Comparison of ENCODE assay signal across 8 cellular contexts in the genomic region with DNA sequence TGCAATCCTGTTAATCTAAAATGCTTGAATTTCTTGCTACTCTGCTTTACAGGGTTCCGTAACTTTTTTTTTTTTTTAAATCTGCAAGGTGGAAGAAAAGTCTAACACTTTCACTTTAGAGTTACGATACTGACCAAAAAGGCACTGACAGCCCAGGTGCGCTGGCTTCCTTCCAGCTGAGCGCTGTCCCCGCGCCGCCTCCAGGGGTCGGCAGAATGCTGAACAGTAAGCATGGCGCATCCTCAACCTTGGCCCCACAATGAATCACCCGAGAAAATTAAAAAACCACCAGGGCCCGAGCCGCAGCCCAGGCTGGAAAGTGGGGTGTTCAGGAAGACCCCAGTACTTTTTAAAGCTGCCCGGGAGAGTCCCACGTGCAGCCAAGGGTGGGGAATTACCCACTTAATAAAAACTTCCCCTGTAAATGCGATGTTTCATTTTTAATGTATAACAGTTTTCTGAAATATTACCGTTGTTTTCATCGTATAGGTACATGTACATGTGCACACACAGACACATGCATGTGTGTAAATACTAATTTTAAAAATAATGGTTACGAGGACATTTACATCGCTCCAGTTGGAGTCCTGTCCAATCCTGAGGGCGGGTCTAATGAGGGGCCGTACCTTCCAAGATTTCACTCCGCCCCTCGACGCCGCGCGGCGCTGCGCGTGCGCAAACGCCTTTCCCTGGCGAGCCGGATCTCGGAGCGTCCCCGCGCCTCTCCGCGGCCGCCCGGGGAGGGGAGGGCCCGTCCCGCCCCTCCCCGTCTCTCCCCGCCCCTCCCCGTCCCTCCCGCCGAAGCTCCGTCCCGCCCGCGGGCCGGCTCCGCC. TPM values are rescaled to one million over a fixed set of nuclear protein-coding genes. Genes with fewer than 3 reads are reported as not detected.
DNase-seq lines count a peak whose midpoint lies in the region; ATAC-seq, FAIRE-seq and TF ChIP-seq lines count a peak whose summit lies in the region.

No MANE protein-coding gene starts in this region.

- H3K27ac Mint-ChIP-seq in GM23338 = peak overlapping the region; percentile 90
- peak overlapping the region; percentile 87 to 97 (median 97) for H3K27ac Mint-ChIP-seq in naive thymus-derived CD4-positive, alpha-beta T cell
- peak overlapping the region; percentile 87 for H3K27ac Mint-ChIP-seq in stimulated activated effector memory CD8-positive, alpha-beta T cell treated with anti-CD3 and anti-CD28 coated beads, Interleukin-12 subunit alpha, Interleukin-12 subunit beta, amount 100 ng/mL, for 72 hours

- no peaks in the 10 kb centered on the region for H3K36me3 Mint-ChIP-seq in GM23338 (ENCODE audit: low read depth)
- no peaks in the 10 kb centered on the region for H3K36me3 Mint-ChIP-seq in naive thymus-derived CD4-positive, alpha-beta T cell
- H3K36me3 Mint-ChIP-seq in stimulated activated effector memory CD8-positive, alpha-beta T cell treated with anti-CD3 and anti-CD28 coated beads, Interleukin-12 subunit alpha, Interleukin-12 subunit beta, amount 100 ng/mL, for 72 hours = no peaks in the 10 kb centered on the region

- H3K4me2 ChIP-seq in DOHH2 (ENCODE audit: low read length) (peak overlapping the region; percentile 84), GM23338 (peak overlapping the region; percentile 91), Karpas-422 (ENCODE audit: low read depth, low read length, poor library complexity, severe bottlenecking) (peak overlapping the region; percentile 90), fibroblast of lung (ENCODE audit: extremely low read depth, insufficient read depth, low read length) (peak overlapping the region; percentile 83)

- H4K20me1 ChIP-seq in DOHH2 (ENCODE audit: control insufficient read depth, insufficient read depth, low read depth, low read length) (peaks cover 11% of the 10 kb centered on the region; the same call in 1 of the 2 replicates), GM23338 (replicated peaks; ENCODE audit: insufficient read depth) (peaks cover 20% of the 10 kb centered on the region), Karpas-422 (ENCODE audit: insufficient read depth, low read depth, low read length) (no peaks in the 10 kb centered on the region), fibroblast of lung (ENCODE audit: control insufficient read depth, extremely low read depth, insufficient read depth, low read length) (no peaks in the 10 kb centered on the region)

- H3K4me3 ChIP-seq in DOHH2 (ENCODE audit: low read length) (peak overlapping the region; percentile 97), GM23338 (peak overlapping the region; percentile 90), Karpas-422 (ENCODE audit: low read length) (peak overlapping the region; percentile 88), fibroblast of lung (replicated peaks in 1 of 4; ENCODE audit: control extremely low read depth in 1 of 4, insufficient read depth in 1 of 4, low read depth in 3 of 4, low read length in 4 of 4) (peak overlapping the region; percentile 87 to 99 (median 92))
- H3K4me3 ChIP-seq in naive thymus-derived CD4-positive, alpha-beta T cell (ENCODE audit: low read length) = peak overlapping the region; percentile 89

- H3K79me2 ChIP-seq in DOHH2 (ENCODE audit: control insufficient read depth, low read length) (peaks cover 41% of the 10 kb centered on the region), GM23338 (replicated peaks; ENCODE audit: insufficient read depth) (peaks cover 38% of the 10 kb centered on the region), Karpas-422 (ENCODE audit: low read length) (peaks cover 40% of the 10 kb centered on the region), fibroblast of lung (ENCODE audit: control insufficient read depth, insufficient read depth, low read length) (peaks cover 18% of the 10 kb centered on the region)

- H3K27me3 ChIP-seq in DOHH2 (ENCODE audit: control insufficient read depth, low read length) (0 out of 2 replicates have a peak, but pooled peaks cover 1% of the 10 kb centered on the region), GM23338 (ENCODE audit: insufficient read depth) (no peaks in the 10 kb centered on the region), Karpas-422 (ENCODE audit: low read length) (no peaks in the 10 kb centered on the region), fibroblast of lung (ENCODE audit: control insufficient read depth, insufficient read depth, low read length) (no peaks in the 10 kb centered on the region)
- H3K27me3 ChIP-seq in naive thymus-derived CD4-positive, alpha-beta T cell (ENCODE audit: control insufficient read depth in 2 of 2, insufficient read depth in 2 of 2, low read length in 2 of 2) = no peaks in the 10 kb centered on the region

- H3K4me1 Mint-ChIP-seq in GM23338 = peaks cover 10% of the 10 kb centered on the region; the same call in 2 of the 3 replicates
- peaks cover 3 to 39% (median 19%) of the 10 kb centered on the region in 7 donors for H3K4me1 Mint-ChIP-seq in naive thymus-derived CD4-positive, alpha-beta T cell
- peaks cover 8% of the 10 kb centered on the region for H3K4me1 Mint-ChIP-seq in stimulated activated effector memory CD8-positive, alpha-beta T cell treated with anti-CD3 and anti-CD28 coated beads, Interleukin-12 subunit alpha, Interleukin-12 subunit beta, amount 100 ng/mL, for 72 hours

- peaks cover 14% of the 10 kb centered on the region for H3K36me3 ChIP-seq in DOHH2 (ENCODE audit: control insufficient read depth, low read length)
- H3K36me3 ChIP-seq in GM23338 (ENCODE audit: insufficient read depth) = no peaks in the 10 kb centered on the region; the same call in 1 of the 2 replicates
- no peaks in the 10 kb centered on the region for H3K36me3 ChIP-seq in Karpas-422 (ENCODE audit: insufficient read depth, low read length)
- H3K36me3 ChIP-seq in fibroblast of lung (ENCODE audit: control insufficient read depth, insufficient read depth, low read length) = no peaks in the 10 kb centered on the region
- peaks cover 0 to 8% (median 0%) of the 10 kb centered on the region in 3 experiments for H3K36me3 ChIP-seq in naive thymus-derived CD4-positive, alpha-beta T cell (ENCODE audit: control insufficient read depth in 2 of 3, insufficient read depth in 3 of 3, low read length in 3 of 3)

- peak overlapping the region; percentile 88 for H3K4me3 Mint-ChIP-seq in GM23338
- peak overlapping the region; percentile 92 to 99 (median 97) for H3K4me3 Mint-ChIP-seq in naive thymus-derived CD4-positive, alpha-beta T cell
- peak overlapping the region; percentile 89 for H3K4me3 Mint-ChIP-seq in stimulated activated effector memory CD8-positive, alpha-beta T cell treated with anti-CD3 and anti-CD28 coated beads, Interleukin-12 subunit alpha, Interleukin-12 subunit beta, amount 100 ng/mL, for 72 hours

- H3K9me3 ChIP-seq in DOHH2 (ENCODE audit: control insufficient read depth, insufficient read depth, low read length) = no peaks in the 10 kb centered on the region
- no peaks in the 10 kb centered on the region for H3K9me3 ChIP-seq in Karpas-422 (ENCODE audit: low read length)
- H3K9me3 ChIP-seq in fibroblast of lung (ENCODE audit: control insufficient read depth, insufficient read depth, low read depth, low read length) = no peaks in the 10 kb centered on the region
- no peaks in the 10 kb centered on the region for H3K9me3 ChIP-seq in naive thymus-derived CD4-positive, alpha-beta T cell (ENCODE audit: control insufficient read depth in 2 of 3, low read length in 3 of 3)

- peak overlapping the region; percentile 87 for H3K9ac ChIP-seq in Karpas-422 (ENCODE audit: low read length)
- peak overlapping the region; percentile 92 for H3K9ac ChIP-seq in fibroblast of lung (ENCODE audit: insufficient read depth, low read length)

- H3F3A ChIP-seq in DOHH2 (ENCODE audit: control insufficient read depth, insufficient read depth) = peaks cover 13% of the 10 kb centered on the region
- peaks cover 12% of the 10 kb centered on the region; the same call in 1 of the 2 replicates for H3F3A ChIP-seq in GM23338 (replicated peaks; ENCODE audit: low read depth)

- peak; percentile 83 for ATAC-seq in GM23338
- peak; percentile 94 for ATAC-seq in naive thymus-derived CD4-positive, alpha-beta T cell
- ATAC-seq in stimulated activated effector memory CD8-positive, alpha-beta T cell treated with anti-CD3 and anti-CD28 coated beads, Interleukin-12 subunit alpha, Interleukin-12 subunit beta, amount 100 ng/mL, for 72 hours = peak; percentile 91

- DNase-seq in GM23338 (ENCODE audit: low spot score) (peak; percentile 95), Karpas-422 (peak; percentile 98), RCC 7860 (ENCODE audit: low spot score) (peak; percentile 79), fibroblast of lung (ENCODE audit: low read depth in 2 of 2) (peak; percentile 86 to 94)
- DNase-seq in activated T-helper 1 cell treated with anti-CD3 and anti-CD28 coated beads, Interleukin-2, amount 50 U/mL, for 16 hours (ENCODE audit: low read depth in 1 of 2, low spot score in 1 of 2) = peak; percentile 90 to 93
- peak; percentile 92 to 99 (median 96) for DNase-seq in naive thymus-derived CD4-positive, alpha-beta T cell
- peak; percentile 96 to 98 for DNase-seq in stimulated activated effector memory CD8-positive, alpha-beta T cell treated with anti-CD3 and anti-CD28 coated beads, Interleukin-12 subunit alpha, Interleukin-12 subunit beta, amount 100 ng/mL, for 72 hours (ENCODE audit: low spot score in 2 of 2)

- H3K27ac ChIP-seq in DOHH2 (ENCODE audit: low read depth, low read length) (peak overlapping the region; percentile 78), GM23338 (ENCODE audit: low read depth) (no peak overlapping the region), Karpas-422 (ENCODE audit: low read length) (peak overlapping the region; percentile 80), fibroblast of lung (ENCODE audit: insufficient read depth, low read length) (peak overlapping the region; percentile 86)
- H3K27ac ChIP-seq in naive thymus-derived CD4-positive, alpha-beta T cell (ENCODE audit: low read depth, low read length) = peak overlapping the region; percentile 95

- H3K4me1 ChIP-seq in DOHH2 (ENCODE audit: control insufficient read depth, low read length) (peaks cover 22% of the 10 kb centered on the region), GM23338 (ENCODE audit: insufficient read depth) (peaks cover 16% of the 10 kb centered on the region), Karpas-422 (ENCODE audit: low read length) (peaks cover 30% of the 10 kb centered on the region), fibroblast of lung (ENCODE audit: control insufficient read depth, extremely low read depth, insufficient read depth, low read length) (peaks cover 10% of the 10 kb centered on the region)
- peaks cover 0 to 6% of the 10 kb centered on the region in 2 donors for H3K4me1 ChIP-seq in naive thymus-derived CD4-positive, alpha-beta T cell (ENCODE audit: control insufficient read depth in 2 of 2, insufficient read depth in 2 of 2, low read length in 2 of 2)

- POLR2A ChIA-PET in naive thymus-derived CD4-positive, alpha-beta T cell (lab: Charles Lee) = interaction anchor here (0.6 to 2.9 kb wide), 6 partner anchors 18 to 249 kb away, joined by 3 to 16 read pairs (median 6); a partner anchor contains a TSS

- no peak for FAIRE-seq in RCC 7860 (lab: Jason Lieb, UNC)

- CTCF ChIA-PET in naive thymus-derived CD4-positive, alpha-beta T cell (lab: Charles Lee) = interaction anchor here (0.6 to 2.1 kb wide), 4 partner anchors 19 to 537 kb away, joined by 3 to 10 read pairs (median 3); a partner anchor contains a TSS

- TF ChIP-seq CTCF in DOHH2 (IDR thresholded peaks at IDR 0.05; ENCODE audit: low read depth, low read length, poor library complexity, severe bottlenecking) = peak; percentile 83
- TF ChIP-seq CTCF in GM23338 (conservative IDR thresholded peaks at IDR 0.05; ENCODE audit: low read depth in 2 of 2) = peak; percentile 71 to 76
- peak; percentile 61 to 70 for TF ChIP-seq CTCF in fibroblast of lung (conservative IDR thresholded peaks at IDR 0.05 in 1 of 2, IDR thresholded peaks at IDR 0.05 in 1 of 2; ENCODE audit: low read depth in 1 of 2, low read length in 2 of 2)

- intact Hi-C loops in naive thymus-derived CD4-positive, alpha-beta T cell (cut with micrococcal nuclease) = loop anchor here (1.0 to 5.0 kb wide), 19 partner anchors 17 to 1887 kb away; a partner anchor contains a TSS

- H3K27me3 Mint-ChIP-seq in GM23338 (ENCODE audit: insufficient read depth, low read depth, poor library complexity) = peaks cover 9% of the 10 kb centered on the region
- H3K27me3 Mint-ChIP-seq in naive thymus-derived CD4-positive, alpha-beta T cell = peaks cover 0 to 7% (median 0%) of the 10 kb centered on the region in 5 donors

- no peaks in the 10 kb centered on the region for H3K9me3 Mint-ChIP-seq in GM23338
- peaks cover 0 to 1% (median 0%) of the 10 kb centered on the region in 11 donors for H3K9me3 Mint-ChIP-seq in naive thymus-derived CD4-positive, alpha-beta T cell
- H3K9me3 Mint-ChIP-seq in stimulated activated effector memory CD8-positive, alpha-beta T cell treated with anti-CD3 and anti-CD28 coated beads, Interleukin-12 subunit alpha, Interleukin-12 subunit beta, amount 100 ng/mL, for 72 hours = no peaks in the 10 kb centered on the region

- H3K9me2 ChIP-seq in DOHH2 (replicated peaks; ENCODE audit: control insufficient read depth, low read length) (no peaks in the 10 kb centered on the region), GM23338 (ENCODE audit: insufficient read depth) (no peaks in the 10 kb centered on the region), Karpas-422 (replicated peaks; ENCODE audit: insufficient read depth, low read length) (no peaks in the 10 kb centered on the region)

- H2AFZ ChIP-seq in GM23338 (peak overlapping the region; percentile 100), Karpas-422 (ENCODE audit: low read length) (peak overlapping the region; percentile 96), fibroblast of lung (ENCODE audit: low read length) (peak overlapping the region; percentile 92)

RNA-seq across cellular contexts. Expression of a gene that starts 0.4 kb away (rescaled TPM):
- total RNA-seq in GM23338 (2014; rRNA removed; shearing (Covaris generic)) = 13.4 and 19.2 TPM in 2 replicates
- 23.5 and 24.1 TPM in 2 replicates for polyA plus RNA-seq in GM23338 (2016; fragmentation: Nextera tagmentation; extraction: Ambion mirVana)
- 14.1 and 21.7 TPM in 2 replicates for total RNA-seq in Karpas-422 (2014; rRNA removed; shearing (Covaris generic); ENCODE audit: low replicate concordance)
- 53.8 and 56.8 TPM in 2 replicates for total RNA-seq in fibroblast of lung
- polyA plus RNA-seq in fibroblast of lung = 54.7 and 91.1 TPM in 2 replicates
- 43.6 and 69.1 TPM in 2 replicates for polyA plus RNA-seq in fibroblast of lung (2012)
- polyA minus RNA-seq in fibroblast of lung (ENCODE audit: low replicate concordance) = 1.8 and 10.0 TPM in 2 replicates
- 10 to 100 TPM; 14.4 to 27.3 (median 19.9) TPM for total RNA-seq in naive thymus-derived CD4-positive, alpha-beta T cell
- 10 to 100 TPM; 24.6 to 25.4 TPM for polyA plus RNA-seq in naive thymus-derived CD4-positive, alpha-beta T cell

RNA-seq across cellular contexts. Expression of a gene that starts 19.9 kb away (rescaled TPM):
- total RNA-seq in GM23338 (2014; rRNA removed; shearing (Covaris generic)) = 29.7 and 35.1 TPM in 2 replicates
- polyA plus RNA-seq in GM23338 (2016; fragmentation: Nextera tagmentation; extraction: Ambion mirVana) = 35.3 and 47.3 TPM in 2 replicates
- 14.2 and 25.0 TPM in 2 replicates for total RNA-seq in Karpas-422 (2014; rRNA removed; shearing (Covaris generic); ENCODE audit: low replicate concordance)
- 37.5 and 41.1 TPM in 2 replicates for total RNA-seq in fibroblast of lung
- polyA plus RNA-seq in fibroblast of lung = 15.2 and 15.9 TPM in 2 replicates
- polyA plus RNA-seq in fibroblast of lung (2012) = 24.6 and 27.5 TPM in 2 replicates
- polyA minus RNA-seq in fibroblast of lung (ENCODE audit: low replicate concordance) = 0.78 TPM in 1 of 2 replicates, not detected in the other
- 10 to 100 TPM; 21.0 to 42.9 (median 35.7) TPM for total RNA-seq in naive thymus-derived CD4-positive, alpha-beta T cell
- 10 to 100 TPM; 15.3 to 16.3 TPM for polyA plus RNA-seq in naive thymus-derived CD4-positive, alpha-beta T cell
